Comparison of ENCODE assay signal across 1 cellular context in the genomic region with DNA sequence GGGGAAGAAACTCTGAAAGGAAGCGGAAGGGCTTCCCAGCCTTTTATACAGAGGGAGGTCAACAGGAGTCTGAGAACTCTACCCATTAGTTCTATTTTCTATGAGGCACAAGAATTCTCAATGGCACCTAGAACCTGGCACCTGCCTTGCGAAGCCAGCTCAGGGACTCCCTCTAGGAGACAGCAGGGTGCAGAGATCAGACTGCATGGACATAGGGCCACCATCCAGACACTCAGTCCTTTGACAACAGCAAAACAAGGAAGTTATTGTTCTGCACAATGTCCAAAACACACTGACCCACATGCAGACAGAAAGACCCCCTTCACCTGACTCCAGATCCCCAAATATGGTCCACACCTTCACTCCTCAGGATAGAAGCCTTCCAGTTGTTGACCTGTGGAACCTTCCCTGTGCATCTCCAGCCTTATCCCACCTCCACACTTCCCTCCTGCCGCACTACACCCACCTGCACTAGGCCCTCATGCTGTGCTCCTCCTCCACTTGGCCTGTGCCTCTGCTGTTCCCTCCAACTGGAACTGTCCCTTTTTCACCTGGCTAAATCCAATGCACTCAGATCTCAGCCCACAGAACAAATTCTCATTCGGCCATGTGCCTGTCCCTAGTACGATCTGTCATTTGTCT.
TF ChIP-seq lines count a peak whose summit lies in the region.

No MANE protein-coding gene starts in this region.

TF ChIP-seq in HepG2, 621 proteins besides CTCF, POLR2A, EP300 and RAD21 (continued from another document and continues in another):
- no peak for TF ChIP-seq MEIS1 (CRISPR knock-in tag; IDR thresholded peaks at IDR 0.05; ENCODE audit: borderline replicate concordance)
- no peak for TF ChIP-seq ZNF614 (CRISPR knock-in tag; IDR thresholded peaks at IDR 0.05; ENCODE audit: borderline replicate concordance)
- TF ChIP-seq, protein P1, sequence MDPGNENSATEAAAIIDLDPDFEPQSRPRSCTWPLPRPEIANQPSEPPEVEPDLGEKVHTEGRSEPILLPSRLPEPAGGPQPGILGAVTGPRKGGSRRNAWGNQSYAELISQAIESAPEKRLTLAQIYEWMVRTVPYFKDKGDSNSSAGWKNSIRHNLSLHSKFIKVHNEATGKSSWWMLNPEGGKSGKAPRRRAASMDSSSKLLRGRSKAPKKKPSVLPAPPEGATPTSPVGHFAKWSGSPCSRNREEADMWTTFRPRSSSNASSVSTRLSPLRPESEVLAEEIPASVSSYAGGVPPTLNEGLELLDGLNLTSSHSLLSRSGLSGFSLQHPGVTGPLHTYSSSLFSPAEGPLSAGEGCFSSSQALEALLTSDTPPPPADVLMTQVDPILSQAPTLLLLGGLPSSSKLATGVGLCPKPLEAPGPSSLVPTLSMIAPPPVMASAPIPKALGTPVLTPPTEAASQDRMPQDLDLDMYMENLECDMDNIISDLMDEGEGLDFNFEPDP (CRISPR knock-in tag; conservative IDR thresholded peaks at IDR 0.05), result no peak
- TF ChIP-seq FOSL1 (CRISPR knock-in tag; IDR thresholded peaks at IDR 0.05; ENCODE audit: borderline replicate concordance), result no peak
- TF ChIP-seq, protein P2, sequence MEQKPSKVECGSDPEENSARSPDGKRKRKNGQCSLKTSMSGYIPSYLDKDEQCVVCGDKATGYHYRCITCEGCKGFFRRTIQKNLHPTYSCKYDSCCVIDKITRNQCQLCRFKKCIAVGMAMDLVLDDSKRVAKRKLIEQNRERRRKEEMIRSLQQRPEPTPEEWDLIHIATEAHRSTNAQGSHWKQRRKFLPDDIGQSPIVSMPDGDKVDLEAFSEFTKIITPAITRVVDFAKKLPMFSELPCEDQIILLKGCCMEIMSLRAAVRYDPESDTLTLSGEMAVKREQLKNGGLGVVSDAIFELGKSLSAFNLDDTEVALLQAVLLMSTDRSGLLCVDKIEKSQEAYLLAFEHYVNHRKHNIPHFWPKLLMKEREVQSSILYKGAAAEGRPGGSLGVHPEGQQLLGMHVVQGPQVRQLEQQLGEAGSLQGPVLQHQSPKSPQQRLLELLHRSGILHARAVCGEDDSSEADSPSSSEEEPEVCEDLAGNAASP (CRISPR knock-in tag; IDR thresholded peaks at IDR 0.05; ENCODE audit: borderline replicate concordance), result no peak
- no peak for TF ChIP-seq CBFB (CRISPR knock-in tag; IDR thresholded peaks at IDR 0.05)
- TF ChIP-seq, protein P3, sequence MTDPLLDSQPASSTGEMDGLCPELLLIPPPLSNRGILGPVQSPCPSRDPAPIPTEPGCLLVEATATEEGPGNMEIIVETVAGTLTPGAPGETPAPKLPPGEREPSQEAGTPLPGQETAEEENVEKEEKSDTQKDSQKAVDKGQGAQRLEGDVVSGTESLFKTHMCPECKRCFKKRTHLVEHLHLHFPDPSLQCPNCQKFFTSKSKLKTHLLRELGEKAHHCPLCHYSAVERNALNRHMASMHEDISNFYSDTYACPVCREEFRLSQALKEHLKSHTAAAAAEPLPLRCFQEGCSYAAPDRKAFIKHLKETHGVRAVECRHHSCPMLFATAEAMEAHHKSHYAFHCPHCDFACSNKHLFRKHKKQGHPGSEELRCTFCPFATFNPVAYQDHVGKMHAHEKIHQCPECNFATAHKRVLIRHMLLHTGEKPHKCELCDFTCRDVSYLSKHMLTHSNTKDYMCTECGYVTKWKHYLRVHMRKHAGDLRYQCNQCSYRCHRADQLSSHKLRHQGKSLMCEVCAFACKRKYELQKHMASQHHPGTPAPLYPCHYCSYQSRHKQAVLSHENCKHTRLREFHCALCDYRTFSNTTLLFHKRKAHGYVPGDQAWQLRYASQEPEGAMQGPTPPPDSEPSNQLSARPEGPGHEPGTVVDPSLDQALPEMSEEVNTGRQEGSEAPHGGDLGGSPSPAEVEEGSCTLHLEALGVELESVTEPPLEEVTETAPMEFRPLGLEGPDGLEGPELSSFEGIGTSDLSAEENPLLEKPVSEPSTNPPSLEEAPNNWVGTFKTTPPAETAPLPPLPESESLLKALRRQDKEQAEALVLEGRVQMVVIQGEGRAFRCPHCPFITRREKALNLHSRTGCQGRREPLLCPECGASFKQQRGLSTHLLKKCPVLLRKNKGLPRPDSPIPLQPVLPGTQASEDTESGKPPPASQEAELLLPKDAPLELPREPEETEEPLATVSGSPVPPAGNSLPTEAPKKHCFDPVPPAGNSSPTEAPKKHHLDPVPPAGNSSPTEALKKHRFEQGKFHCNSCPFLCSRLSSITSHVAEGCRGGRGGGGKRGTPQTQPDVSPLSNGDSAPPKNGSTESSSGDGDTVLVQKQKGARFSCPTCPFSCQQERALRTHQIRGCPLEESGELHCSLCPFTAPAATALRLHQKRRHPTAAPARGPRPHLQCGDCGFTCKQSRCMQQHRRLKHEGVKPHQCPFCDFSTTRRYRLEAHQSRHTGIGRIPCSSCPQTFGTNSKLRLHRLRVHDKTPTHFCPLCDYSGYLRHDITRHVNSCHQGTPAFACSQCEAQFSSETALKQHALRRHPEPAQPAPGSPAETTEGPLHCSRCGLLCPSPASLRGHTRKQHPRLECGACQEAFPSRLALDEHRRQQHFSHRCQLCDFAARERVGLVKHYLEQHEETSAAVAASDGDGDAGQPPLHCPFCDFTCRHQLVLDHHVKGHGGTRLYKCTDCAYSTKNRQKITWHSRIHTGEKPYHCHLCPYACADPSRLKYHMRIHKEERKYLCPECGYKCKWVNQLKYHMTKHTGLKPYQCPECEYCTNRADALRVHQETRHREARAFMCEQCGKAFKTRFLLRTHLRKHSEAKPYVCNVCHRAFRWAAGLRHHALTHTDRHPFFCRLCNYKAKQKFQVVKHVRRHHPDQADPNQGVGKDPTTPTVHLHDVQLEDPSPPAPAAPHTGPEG (CRISPR knock-in tag; IDR thresholded peaks at IDR 0.05), result no peak
- no peak for TF ChIP-seq KLF6 (CRISPR knock-in tag; IDR thresholded peaks at IDR 0.05)
- TF ChIP-seq JDP2 (CRISPR knock-in tag; IDR thresholded peaks at IDR 0.05; ENCODE audit: borderline replicate concordance), result no peak
- no peak for TF ChIP-seq RFX3 (CRISPR knock-in tag; IDR thresholded peaks at IDR 0.05)
- TF ChIP-seq ZBTB7B (CRISPR knock-in tag; IDR thresholded peaks at IDR 0.05), result peak; percentile 77
- TF ChIP-seq PCBP2 (optimal IDR thresholded peaks at IDR 0.05; ENCODE audit: low read depth, low read length, poor library complexity, severe bottlenecking), result no peak
- TF ChIP-seq, protein P4, sequence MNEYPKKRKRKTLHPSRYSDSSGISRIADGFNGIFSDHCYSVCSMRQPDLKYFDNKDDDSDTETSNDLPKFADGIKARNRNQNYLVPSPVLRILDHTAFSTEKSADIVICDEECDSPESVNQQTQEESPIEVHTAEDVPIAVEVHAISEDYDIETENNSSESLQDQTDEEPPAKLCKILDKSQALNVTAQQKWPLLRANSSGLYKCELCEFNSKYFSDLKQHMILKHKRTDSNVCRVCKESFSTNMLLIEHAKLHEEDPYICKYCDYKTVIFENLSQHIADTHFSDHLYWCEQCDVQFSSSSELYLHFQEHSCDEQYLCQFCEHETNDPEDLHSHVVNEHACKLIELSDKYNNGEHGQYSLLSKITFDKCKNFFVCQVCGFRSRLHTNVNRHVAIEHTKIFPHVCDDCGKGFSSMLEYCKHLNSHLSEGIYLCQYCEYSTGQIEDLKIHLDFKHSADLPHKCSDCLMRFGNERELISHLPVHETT (CRISPR knock-in tag; conservative IDR thresholded peaks at IDR 0.05), result no peak
- TF ChIP-seq ZNF567 (CRISPR knock-in tag; IDR thresholded peaks at IDR 0.05; ENCODE audit: borderline replicate concordance), result no peak
- no peak for TF ChIP-seq SMARCE1 (IDR thresholded peaks at IDR 0.05; ENCODE audit: borderline replicate concordance)
- TF ChIP-seq, protein P5, sequence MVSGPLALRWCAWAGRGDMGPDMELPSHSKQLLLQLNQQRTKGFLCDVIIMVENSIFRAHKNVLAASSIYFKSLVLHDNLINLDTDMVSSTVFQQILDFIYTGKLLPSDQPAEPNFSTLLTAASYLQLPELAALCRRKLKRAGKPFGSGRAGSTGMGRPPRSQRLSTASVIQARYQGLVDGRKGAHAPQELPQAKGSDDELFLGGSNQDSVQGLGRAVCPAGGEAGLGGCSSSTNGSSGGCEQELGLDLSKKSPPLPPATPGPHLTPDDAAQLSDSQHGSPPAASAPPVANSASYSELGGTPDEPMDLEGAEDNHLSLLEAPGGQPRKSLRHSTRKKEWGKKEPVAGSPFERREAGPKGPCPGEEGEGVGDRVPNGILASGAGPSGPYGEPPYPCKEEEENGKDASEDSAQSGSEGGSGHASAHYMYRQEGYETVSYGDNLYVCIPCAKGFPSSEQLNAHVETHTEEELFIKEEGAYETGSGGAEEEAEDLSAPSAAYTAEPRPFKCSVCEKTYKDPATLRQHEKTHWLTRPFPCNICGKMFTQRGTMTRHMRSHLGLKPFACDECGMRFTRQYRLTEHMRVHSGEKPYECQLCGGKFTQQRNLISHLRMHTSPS (CRISPR knock-in tag; IDR thresholded peaks at IDR 0.05; ENCODE audit: low read depth), result no peak
- TF ChIP-seq ATF7 (IDR thresholded peaks at IDR 0.05), result no peak
- 0 out of 2 replicates have a peak, but pooled peaks have one; percentile 27 for TF ChIP-seq ATF7 (CRISPR knock-in tag; IDR thresholded peaks at IDR 0.05)
- TF ChIP-seq MTF1 (CRISPR knock-in tag; IDR thresholded peaks at IDR 0.05), result no peak
- TF ChIP-seq FOXK1 (CRISPR knock-in tag; IDR thresholded peaks at IDR 0.05; ENCODE audit: borderline replicate concordance, low read depth), result peak; percentile 17; the same call in 1 of the 2 replicates
- TF ChIP-seq RNF2 (conservative IDR thresholded peaks at IDR 0.05; ENCODE audit: low read depth), result no peak
- TF ChIP-seq, protein P6, sequence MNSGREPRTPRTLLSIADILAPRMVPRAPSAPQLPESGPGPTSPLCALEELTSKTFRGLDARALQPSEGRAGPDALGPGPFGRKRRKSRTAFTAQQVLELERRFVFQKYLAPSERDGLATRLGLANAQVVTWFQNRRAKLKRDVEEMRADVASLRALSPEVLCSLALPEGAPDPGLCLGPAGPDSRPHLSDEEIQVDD (CRISPR knock-in tag; IDR thresholded peaks at IDR 0.05; ENCODE audit: borderline replicate concordance), result no peak
- TF ChIP-seq FOXO1 (CRISPR knock-in tag; IDR thresholded peaks at IDR 0.05), result peak; percentile 68; the same call in 1 of the 2 replicates
- TF ChIP-seq, protein P7, sequence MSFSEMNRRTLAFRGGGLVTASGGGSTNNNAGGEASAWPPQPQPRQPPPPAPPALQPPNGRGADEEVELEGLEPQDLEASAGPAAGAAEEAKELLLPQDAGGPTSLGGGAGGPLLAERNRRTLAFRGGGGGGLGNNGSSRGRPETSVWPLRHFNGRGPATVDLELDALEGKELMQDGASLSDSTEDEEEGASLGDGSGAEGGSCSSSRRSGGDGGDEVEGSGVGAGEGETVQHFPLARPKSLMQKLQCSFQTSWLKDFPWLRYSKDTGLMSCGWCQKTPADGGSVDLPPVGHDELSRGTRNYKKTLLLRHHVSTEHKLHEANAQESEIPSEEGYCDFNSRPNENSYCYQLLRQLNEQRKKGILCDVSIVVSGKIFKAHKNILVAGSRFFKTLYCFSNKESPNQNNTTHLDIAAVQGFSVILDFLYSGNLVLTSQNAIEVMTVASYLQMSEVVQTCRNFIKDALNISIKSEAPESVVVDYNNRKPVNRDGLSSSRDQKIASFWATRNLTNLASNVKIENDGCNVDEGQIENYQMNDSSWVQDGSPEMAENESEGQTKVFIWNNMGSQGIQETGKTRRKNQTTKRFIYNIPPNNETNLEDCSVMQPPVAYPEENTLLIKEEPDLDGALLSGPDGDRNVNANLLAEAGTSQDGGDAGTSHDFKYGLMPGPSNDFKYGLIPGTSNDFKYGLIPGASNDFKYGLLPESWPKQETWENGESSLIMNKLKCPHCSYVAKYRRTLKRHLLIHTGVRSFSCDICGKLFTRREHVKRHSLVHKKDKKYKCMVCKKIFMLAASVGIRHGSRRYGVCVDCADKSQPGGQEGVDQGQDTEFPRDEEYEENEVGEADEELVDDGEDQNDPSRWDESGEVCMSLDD (CRISPR knock-in tag; IDR thresholded peaks at IDR 0.05; ENCODE audit: borderline replicate concordance), result no peak
- no peak for TF ChIP-seq ZNF556 (CRISPR knock-in tag; IDR thresholded peaks at IDR 0.05; ENCODE audit: borderline replicate concordance)
- TF ChIP-seq ELF3 (CRISPR knock-in tag; IDR thresholded peaks at IDR 0.05), result peak; percentile 81
- no peak for TF ChIP-seq ZMYM2 (CRISPR knock-in tag; IDR thresholded peaks at IDR 0.05)
- no peak for TF ChIP-seq HDAC6 (IDR thresholded peaks at IDR 0.05; ENCODE audit: low read depth, low read length)
- TF ChIP-seq ZSCAN31 (CRISPR knock-in tag; IDR thresholded peaks at IDR 0.05; ENCODE audit: low read depth), result no peak
- TF ChIP-seq, protein P8, sequence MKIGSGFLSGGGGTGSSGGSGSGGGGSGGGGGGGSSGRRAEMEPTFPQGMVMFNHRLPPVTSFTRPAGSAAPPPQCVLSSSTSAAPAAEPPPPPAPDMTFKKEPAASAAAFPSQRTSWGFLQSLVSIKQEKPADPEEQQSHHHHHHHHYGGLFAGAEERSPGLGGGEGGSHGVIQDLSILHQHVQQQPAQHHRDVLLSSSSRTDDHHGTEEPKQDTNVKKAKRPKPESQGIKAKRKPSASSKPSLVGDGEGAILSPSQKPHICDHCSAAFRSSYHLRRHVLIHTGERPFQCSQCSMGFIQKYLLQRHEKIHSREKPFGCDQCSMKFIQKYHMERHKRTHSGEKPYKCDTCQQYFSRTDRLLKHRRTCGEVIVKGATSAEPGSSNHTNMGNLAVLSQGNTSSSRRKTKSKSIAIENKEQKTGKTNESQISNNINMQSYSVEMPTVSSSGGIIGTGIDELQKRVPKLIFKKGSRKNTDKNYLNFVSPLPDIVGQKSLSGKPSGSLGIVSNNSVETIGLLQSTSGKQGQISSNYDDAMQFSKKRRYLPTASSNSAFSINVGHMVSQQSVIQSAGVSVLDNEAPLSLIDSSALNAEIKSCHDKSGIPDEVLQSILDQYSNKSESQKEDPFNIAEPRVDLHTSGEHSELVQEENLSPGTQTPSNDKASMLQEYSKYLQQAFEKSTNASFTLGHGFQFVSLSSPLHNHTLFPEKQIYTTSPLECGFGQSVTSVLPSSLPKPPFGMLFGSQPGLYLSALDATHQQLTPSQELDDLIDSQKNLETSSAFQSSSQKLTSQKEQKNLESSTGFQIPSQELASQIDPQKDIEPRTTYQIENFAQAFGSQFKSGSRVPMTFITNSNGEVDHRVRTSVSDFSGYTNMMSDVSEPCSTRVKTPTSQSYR (CRISPR knock-in tag; IDR thresholded peaks at IDR 0.05; ENCODE audit: borderline replicate concordance), result 0 out of 2 replicates have a peak, but pooled peaks have one; percentile 23
- no peak for TF ChIP-seq THAP11 (CRISPR knock-in tag; IDR thresholded peaks at IDR 0.05)
- TF ChIP-seq RBM39 (IDR thresholded peaks at IDR 0.05; ENCODE audit: low read depth, low read length, poor library complexity, severe bottlenecking), result no peak
- TF ChIP-seq, protein P9, sequence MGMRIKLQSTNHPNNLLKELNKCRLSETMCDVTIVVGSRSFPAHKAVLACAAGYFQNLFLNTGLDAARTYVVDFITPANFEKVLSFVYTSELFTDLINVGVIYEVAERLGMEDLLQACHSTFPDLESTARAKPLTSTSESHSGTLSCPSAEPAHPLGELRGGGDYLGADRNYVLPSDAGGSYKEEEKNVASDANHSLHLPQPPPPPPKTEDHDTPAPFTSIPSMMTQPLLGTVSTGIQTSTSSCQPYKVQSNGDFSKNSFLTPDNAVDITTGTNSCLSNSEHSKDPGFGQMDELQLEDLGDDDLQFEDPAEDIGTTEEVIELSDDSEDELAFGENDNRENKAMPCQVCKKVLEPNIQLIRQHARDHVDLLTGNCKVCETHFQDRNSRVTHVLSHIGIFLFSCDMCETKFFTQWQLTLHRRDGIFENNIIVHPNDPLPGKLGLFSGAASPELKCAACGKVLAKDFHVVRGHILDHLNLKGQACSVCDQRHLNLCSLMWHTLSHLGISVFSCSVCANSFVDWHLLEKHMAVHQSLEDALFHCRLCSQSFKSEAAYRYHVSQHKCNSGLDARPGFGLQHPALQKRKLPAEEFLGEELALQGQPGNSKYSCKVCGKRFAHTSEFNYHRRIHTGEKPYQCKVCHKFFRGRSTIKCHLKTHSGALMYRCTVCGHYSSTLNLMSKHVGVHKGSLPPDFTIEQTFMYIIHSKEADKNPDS (CRISPR knock-in tag; IDR thresholded peaks at IDR 0.05), result no peak
